ENCODE assay signal across 15 cellular contexts in genomic region chr21:37182222-37182621, GRCh38.
"Had no signal": no experiment of that assay in that cellular context is flagged by ENCODE, and none has a peak within 500 bp of the region (broad histone marks: within the 10 kb centered on the region; RNA-seq: fewer than 3 reads in every experiment).

No MANE protein-coding gene starts in this region.

- H3K9me3 ChIP-seq: esophagus muscularis mucosa, gastroesophageal sphincter, suprapubic skin, thyroid gland, upper lobe of left lung, uterus had no signal

- H3K4me3 ChIP-seq: esophagus muscularis mucosa, gastroesophageal sphincter, smooth muscle cell, suprapubic skin, thyroid gland, upper lobe of left lung, uterus had no signal

- H3K27me3 ChIP-seq: esophagus muscularis mucosa, gastroesophageal sphincter, suprapubic skin, thyroid gland, upper lobe of left lung, uterus had no signal

- H3K27ac ChIP-seq: esophagus muscularis mucosa, gastroesophageal sphincter, suprapubic skin, thyroid gland, upper lobe of left lung, uterus had no signal

- DNase-seq: effector memory CD4-positive, alpha-beta T cell; glutamatergic neuron; islet precursor cell; mesendoderm; naive thymus-derived CD4-positive, alpha-beta T cell; right cardiac atrium; stimulated activated CD4-positive, alpha-beta T cell treated with anti-CD3 and anti-CD28 coated beads, Interleukin-2, amount 100 ng/mL, for 48 hours; stimulated activated naive CD8-positive, alpha-beta T cell treated with anti-CD3 and anti-CD28 coated beads, Interleukin-15, Interleukin-2, amounts not matched to agents 100 U/mL and 50 U/mL, for 24 hours; thyroid gland; upper lobe of left lung; uterus had no signal

- ATAC-seq: gastroesophageal sphincter; naive thymus-derived CD4-positive, alpha-beta T cell; stimulated activated naive CD8-positive, alpha-beta T cell treated with anti-CD3 and anti-CD28 coated beads, Interleukin-15, Interleukin-2, amounts not matched to agents 100 U/mL and 50 U/mL, for 24 hours had no signal

- H3K36me3 ChIP-seq: uterus had no signal

- H3K4me1 ChIP-seq: esophagus muscularis mucosa, gastroesophageal sphincter, suprapubic skin, thyroid gland, upper lobe of left lung, uterus had no signal
